22 cellular contexts compared by ENCODE assay signal in genomic region chr7:54944179-54944578, GRCh38.
DNase-seq lines count a peak whose midpoint lies in the region; ATAC-seq and TF ChIP-seq lines count a peak whose summit lies in the region.
"Had no signal": no experiment of that assay in that cellular context is flagged by ENCODE, and none has a peak within 500 bp of the region (broad histone marks: within the 10 kb centered on the region; RNA-seq: fewer than 3 reads in every experiment).

No MANE protein-coding gene starts in this region.

- H3K4me1 ChIP-seq in PC-3 (ENCODE audit: insufficient read depth, low read length) (peaks cover 17% of the 10 kb centered on the region), fibroblast of lung (ENCODE audit: control insufficient read depth, extremely low read depth, insufficient read depth, low read length) (no peaks in the 10 kb centered on the region), GM23338 (ENCODE audit: insufficient read depth) (no peaks in the 10 kb centered on the region)
- H3K4me1 ChIP-seq: testis had no signal

- H2AFZ ChIP-seq in PC-3 (ENCODE audit: low read length), result no peak overlapping the region
- no peak overlapping the region for H2AFZ ChIP-seq in fibroblast of lung (ENCODE audit: low read length)
- H2AFZ ChIP-seq in GM23338, result no peak overlapping the region

- no peaks in the 10 kb centered on the region for H3K36me3 ChIP-seq in BJ (ENCODE audit: control insufficient read depth, insufficient read depth, low read length)
- H3K36me3 ChIP-seq in PC-3 (ENCODE audit: low read depth, low read length), result no peaks in the 10 kb centered on the region
- H3K36me3 ChIP-seq in fibroblast of lung (ENCODE audit: control insufficient read depth, insufficient read depth, low read length), result no peaks in the 10 kb centered on the region
- no peaks in the 10 kb centered on the region for H3K36me3 ChIP-seq in GM23338 (ENCODE audit: insufficient read depth)
- H3K36me3 ChIP-seq: MG63 had no signal

- H4K20me1 ChIP-seq in PC-3 (ENCODE audit: low read length), result no peaks in the 10 kb centered on the region
- no peaks in the 10 kb centered on the region for H4K20me1 ChIP-seq in fibroblast of lung (ENCODE audit: control insufficient read depth, extremely low read depth, insufficient read depth, low read length)
- no peaks in the 10 kb centered on the region for H4K20me1 ChIP-seq in GM23338 (replicated peaks; ENCODE audit: insufficient read depth)

- H3F3A ChIP-seq in PC-3 (ENCODE audit: low read length, unreplicated experiment), result no peaks in the 10 kb centered on the region
- no peaks in the 10 kb centered on the region for H3F3A ChIP-seq in GM23338 (replicated peaks; ENCODE audit: low read depth)

- H3K36me3 Mint-ChIP-seq in nephron (ENCODE audit: low read depth) (no peaks in the 10 kb centered on the region), GM23338 (ENCODE audit: low read depth) (no peaks in the 10 kb centered on the region)

- intact Hi-C loops in PC-3 (cut with micrococcal nuclease), result no loop called here

- no peaks in the 10 kb centered on the region for H3K9me3 Mint-ChIP-seq in nephron
- no peaks in the 10 kb centered on the region for H3K9me3 Mint-ChIP-seq in GM23338

- no peak overlapping the region for H3K27ac ChIP-seq in PC-3 (ENCODE audit: low read length)
- H3K27ac ChIP-seq in fibroblast of lung (ENCODE audit: insufficient read depth, low read length), result no peak overlapping the region
- no peak overlapping the region for H3K27ac ChIP-seq in RWPE1
- no peak overlapping the region for H3K27ac ChIP-seq in GM23338 (ENCODE audit: low read depth)
- H3K27ac ChIP-seq: testis had no signal

- ATAC-seq in PC-3 (no peak), GM18520 (IDR thresholded peaks at IDR 0.05; ENCODE audit: unreplicated experiment) (no peak), GM23338 (no peak)
- ATAC-seq: left cardiac atrium; naive thymus-derived CD8-positive, alpha-beta T cell had no signal

- H3K4me3 Mint-ChIP-seq in nephron (no peak overlapping the region), GM23338 (no peak overlapping the region)
- H3K4me3 Mint-ChIP-seq: central memory CD8-positive, alpha-beta T cell; naive thymus-derived CD8-positive, alpha-beta T cell had no signal

- H3K4me1 Mint-ChIP-seq in nephron, result peaks cover 10% of the 10 kb centered on the region
- no peaks in the 10 kb centered on the region for H3K4me1 Mint-ChIP-seq in GM23338
- H3K4me1 Mint-ChIP-seq: central memory CD8-positive, alpha-beta T cell; naive thymus-derived CD8-positive, alpha-beta T cell had no signal

- no peaks in the 10 kb centered on the region for H3K79me2 ChIP-seq in PC-3 (ENCODE audit: low read length)
- H3K79me2 ChIP-seq in fibroblast of lung (ENCODE audit: control insufficient read depth, insufficient read depth, low read length), result no peaks in the 10 kb centered on the region
- no peaks in the 10 kb centered on the region for H3K79me2 ChIP-seq in GM23338 (replicated peaks; ENCODE audit: insufficient read depth)

- H3K4me2 ChIP-seq in PC-3 (ENCODE audit: low read length) (no peak overlapping the region), fibroblast of lung (ENCODE audit: extremely low read depth, insufficient read depth, low read length) (no peak overlapping the region), GM23338 (no peak overlapping the region)

- DNase-seq in BJ (ENCODE audit: low read depth) (peak; percentile 73), PC-3 (peak; percentile 24), fibroblast of lung (ENCODE audit: low read depth in 2 of 2) (peak; percentile 24 to 45), RWPE1 (ENCODE audit: low spot score) (no peak), GM23338 (ENCODE audit: low spot score) (no peak)
- no peak for DNase-seq in NK-92 treated with Interleukin-12 subunit alpha and Interleukin-12 subunit beta, amount 100 ng/mL, for 24 hours (lab: John Stamatoyannopoulos, UW)
- DNase-seq: activated CD4-positive, alpha-beta T cell treated with anti-CD3 and anti-CD28 coated beads for 1 hour; activated CD8-positive, alpha-beta memory T cell treated with anti-CD3 and anti-CD28 coated beads, Interleukin-2, amount 50 U/mL, for 48 hours; activated naive CD4-positive, alpha-beta T cell treated with anti-CD3 and anti-CD28 coated beads, Interleukin-2, amount 50 U/mL, for 16 hours; Calu3; left cardiac atrium; MG63; naive thymus-derived CD8-positive, alpha-beta T cell; NCI-H187 treated with DMSO at 0.1 percent for 48 hours; retina; stimulated activated CD4-positive, alpha-beta T cell treated with anti-CD3 and anti-CD28 coated beads, Interleukin-2, amount 100 ng/mL, for 48 hours; stimulated activated CD8-positive, alpha-beta memory T cell treated with anti-CD3 and anti-CD28 coated beads, Interleukin-4, amount 100 ng/mL, for 48 hours; T-helper 2 cell; testis had no signal

- TF ChIP-seq CTCF in BJ (IDR thresholded peaks at IDR 0.05; ENCODE audit: insufficient read depth, low read depth, low read length) (no peak), PC-3 (conservative IDR thresholded peaks at IDR 0.05; ENCODE audit: low read depth, low read length) (no peak), fibroblast of lung (conservative IDR thresholded peaks at IDR 0.05 in 1 of 2, IDR thresholded peaks at IDR 0.05 in 1 of 2; ENCODE audit: low read depth in 1 of 2, low read length in 2 of 2) (no peak), nephron (IDR thresholded peaks at IDR 0.05; ENCODE audit: unreplicated experiment in 3 of 3) (no peak), RWPE1 (conservative IDR thresholded peaks at IDR 0.05; ENCODE audit: low read depth) (no peak), GM23338 (conservative IDR thresholded peaks at IDR 0.05; ENCODE audit: low read depth in 2 of 2) (no peak)

- H3K9ac ChIP-seq in PC-3 (ENCODE audit: low read length) (no peak overlapping the region), fibroblast of lung (ENCODE audit: insufficient read depth, low read length) (no peak overlapping the region)

- H3K27ac Mint-ChIP-seq in nephron (peak overlapping the region; percentile 8 to 41 (median 35)), GM23338 (no peak overlapping the region)
- H3K27ac Mint-ChIP-seq: naive thymus-derived CD8-positive, alpha-beta T cell had no signal

- CTCF ChIA-PET in BJ (lab: Yijun Ruan, JAX), result interaction anchor here (0.7 to 0.9 kb wide), 3 partner anchors 8 to 74 kb away, joined by 3 to 5 read pairs (median 3); partner anchors contain the start of gene EGFR
- CTCF ChIA-PET in PC-3 (lab: Charles Lee), result no interaction called here
- CTCF ChIA-PET in RWPE1 (lab: Yijun Ruan, JAX), result interaction anchor here (0.6 to 0.7 kb wide), 3 partner anchors 42 to 243 kb away, joined by 3 to 5 read pairs (median 3); no protein-coding TSS in a partner anchor

- POLR2A ChIA-PET in BJ (lab: Charles Lee), result interaction anchor here (0.6 kb wide), 1 partner anchor 11 kb away, joined by 3 read pairs; no protein-coding TSS in a partner anchor
- POLR2A ChIA-PET in PC-3 (lab: Charles Lee; ENCODE audit: unreplicated experiment), result interaction anchor here (0.6 kb wide), 2 partner anchors 80 to 185 kb away, joined by 3 to 6 read pairs; partner anchors contain the start of gene SEC61G
- POLR2A ChIA-PET in RWPE1 (lab: Yijun Ruan, JAX; ENCODE audit: low non-redundant PET), result interaction anchor here (0.6 kb wide), 1 partner anchor 18 kb away, joined by 6 read pairs; no protein-coding TSS in a partner anchor

- H3K9me3 ChIP-seq in PC-3 (ENCODE audit: low read length) (no peaks in the 10 kb centered on the region), fibroblast of lung (ENCODE audit: control insufficient read depth, insufficient read depth, low read depth, low read length) (no peaks in the 10 kb centered on the region)
- H3K9me3 ChIP-seq: MG63, testis had no signal

- H3K9me2 ChIP-seq in PC-3 (replicated peaks; ENCODE audit: low read length), result 0 out of 2 replicates have a peak, but pooled peaks cover 3% of the 10 kb centered on the region
- 0 out of 2 replicates have a peak, but pooled peaks cover under 1% of the 10 kb centered on the region for H3K9me2 ChIP-seq in GM23338 (ENCODE audit: insufficient read depth)

- H3K27me3 Mint-ChIP-seq in nephron (ENCODE audit: low read depth), result no peaks in the 10 kb centered on the region
- peaks cover 2% of the 10 kb centered on the region for H3K27me3 Mint-ChIP-seq in GM23338 (ENCODE audit: insufficient read depth, low read depth, poor library complexity)

- H3K27me3 ChIP-seq in BJ (ENCODE audit: control insufficient read depth, insufficient read depth, low read length), result no peaks in the 10 kb centered on the region
- no peaks in the 10 kb centered on the region for H3K27me3 ChIP-seq in PC-3 (ENCODE audit: low read length)
- H3K27me3 ChIP-seq in fibroblast of lung (ENCODE audit: control insufficient read depth, insufficient read depth, low read length), result no peaks in the 10 kb centered on the region
- H3K27me3 ChIP-seq in GM23338 (ENCODE audit: insufficient read depth), result no peaks in the 10 kb centered on the region
- H3K27me3 ChIP-seq: MG63, testis had no signal

- no TSS peak for BruUV-seq in PC-3 (replicated peaks; lab: Mats Ljungman, UMichigan)

- no peak overlapping the region for H3K4me3 ChIP-seq in BJ (ENCODE audit: low read depth, low read length)
- H3K4me3 ChIP-seq in PC-3 (ENCODE audit: low read length), result no peak overlapping the region
- H3K4me3 ChIP-seq in fibroblast of lung (replicated peaks in 1 of 4; ENCODE audit: control extremely low read depth in 1 of 4, insufficient read depth in 1 of 4, low read depth in 3 of 4, low read length in 4 of 4), result no peak overlapping the region
- H3K4me3 ChIP-seq in GM23338, result no peak overlapping the region
- H3K4me3 ChIP-seq: MG63, testis had no signal

Comparison
In these comparisons a context has a peak if more than half of its experiments do, and no peak if none do; other contexts are left out.
1. DNase-seq: peak in BJ (single experiment), PC-3 (single experiment) and fibroblast of lung (2 of 2); none in NK-92 treated with Interleukin-12 subunit alpha and Interleukin-12 subunit beta, amount 100 ng/mL, for 24 hours (single experiment), RWPE1 (single experiment) and GM23338 (single experiment).